Comparison of ENCODE assay signal across 8 cellular contexts in genomic region chr12:54991161-54991991, GRCh38. TPM values are rescaled to one million over a fixed set of nuclear protein-coding genes. Genes with fewer than 3 reads are reported as not detected.
DNase-seq lines count a peak whose midpoint lies in the region; ATAC-seq and TF ChIP-seq lines count a peak whose summit lies in the region.

No MANE protein-coding gene starts in this region.

- ATAC-seq in HG03025 (IDR thresholded peaks at IDR 0.05; ENCODE audit: low FRiP score, unreplicated experiment) = peak; percentile 69
- ATAC-seq in natural killer cell treated with Interleukin-12 subunit alpha and Interleukin-12 subunit beta and Interleukin-15 and Interleukin-18, amount 100 ng/mL, for 72 hours = peak; percentile 68 to 70

- H3K27me3 Mint-ChIP-seq in natural killer cell treated with Interleukin-12 subunit alpha and Interleukin-12 subunit beta and Interleukin-15 and Interleukin-18, amount 100 ng/mL, for 72 hours = peaks cover 0 to 6% of the 10 kb centered on the region in 2 donors

- no peaks in the 10 kb centered on the region for H3K27me3 ChIP-seq in tibial artery

- peak overlapping the region; percentile 78 to 86 for H3K27ac Mint-ChIP-seq in natural killer cell treated with Interleukin-12 subunit alpha and Interleukin-12 subunit beta and Interleukin-15 and Interleukin-18, amount 100 ng/mL, for 72 hours

- no peaks in the 10 kb centered on the region for H3K36me3 ChIP-seq in tibial artery

- no peak overlapping the region for H3K4me3 ChIP-seq in tibial artery

- intact Hi-C loops in tibial artery (cut with DNase I; ENCODE audit: low total_unique reads) = loop anchor here (10.0 kb wide), 1 partner anchor 83 kb away; no protein-coding TSS in a partner anchor

- peaks cover 22 to 25% of the 10 kb centered on the region in 2 donors for H3K4me1 Mint-ChIP-seq in natural killer cell treated with Interleukin-12 subunit alpha and Interleukin-12 subunit beta and Interleukin-15 and Interleukin-18, amount 100 ng/mL, for 72 hours (ENCODE audit: low read depth in 2 of 2)

- H3K9me3 ChIP-seq in tibial artery = no peaks in the 10 kb centered on the region

- H3K4me1 ChIP-seq in tibial artery = no peaks in the 10 kb centered on the region

- no peaks in the 10 kb centered on the region for H3K36me3 Mint-ChIP-seq in natural killer cell treated with Interleukin-12 subunit alpha and Interleukin-12 subunit beta and Interleukin-15 and Interleukin-18, amount 100 ng/mL, for 72 hours

- DNase-seq in T-helper 2 cell (peak in 3 of 5 experiments; percentile 23 to 82 (median 25)), amniotic stem cell (lab: John Stamatoyannopoulos, UW) (no peak), NCI-H524 treated with DMSO at 0.1 percent for 48 hours (lab: John Stamatoyannopoulos, UW) (no peak), NCI-H1417 treated with DMSO at 0.1 percent for 48 hours (lab: John Stamatoyannopoulos, UW) (no peak), tibial artery (no peak)
- no peak for DNase-seq in natural killer cell treated with Interleukin-12 subunit alpha and Interleukin-12 subunit beta and Interleukin-15 and Interleukin-18, amount 100 ng/mL, for 72 hours (ENCODE audit: low spot score)

- H3K9me3 Mint-ChIP-seq in natural killer cell treated with Interleukin-12 subunit alpha and Interleukin-12 subunit beta and Interleukin-15 and Interleukin-18, amount 100 ng/mL, for 72 hours = no peaks in the 10 kb centered on the region

- no peak for TF ChIP-seq CTCF in tibial artery (IDR thresholded peaks at IDR 0.05)

- H3K27ac ChIP-seq in tibial artery = no peak overlapping the region

- peak overlapping the region; percentile 74 for H3K4me3 Mint-ChIP-seq in natural killer cell treated with Interleukin-12 subunit alpha and Interleukin-12 subunit beta and Interleukin-15 and Interleukin-18, amount 100 ng/mL, for 72 hours

- TF ChIP-seq POLR2A in GM19099 (IDR thresholded peaks at IDR 0.05; ENCODE audit: extremely low read depth, insufficient read length, low read depth) = peak; percentile 44

RNA-seq across cellular contexts. Expression of gene TESPA1, which starts 6.8 kb away (rescaled TPM):
- total RNA-seq in natural killer cell treated with Interleukin-12 subunit alpha and Interleukin-12 subunit beta and Interleukin-15 and Interleukin-18, amount 100 ng/mL, for 72 hours = 10 to 100 TPM; 45.9 to 67.2 TPM

RNA-seq across cellular contexts. Expression of gene NEUROD4, which starts 28.4 kb away (rescaled TPM):
- total RNA-seq in natural killer cell treated with Interleukin-12 subunit alpha and Interleukin-12 subunit beta and Interleukin-15 and Interleukin-18, amount 100 ng/mL, for 72 hours = not detected

Comparison
In these comparisons a context has a peak if more than half of its experiments do, and no peak if none do; other contexts are left out.
1. DNase-seq: peak in T-helper 2 cell (3 of 5); none in natural killer cell treated with Interleukin-12 subunit alpha and Interleukin-12 subunit beta and Interleukin-15 and Interleukin-18, amount 100 ng/mL, for 72 hours (single experiment), amniotic stem cell (single experiment), NCI-H524 treated with DMSO at 0.1 percent for 48 hours (single experiment), NCI-H1417 treated with DMSO at 0.1 percent for 48 hours (single experiment) and tibial artery (0 of 2).